In the genomic region with DNA sequence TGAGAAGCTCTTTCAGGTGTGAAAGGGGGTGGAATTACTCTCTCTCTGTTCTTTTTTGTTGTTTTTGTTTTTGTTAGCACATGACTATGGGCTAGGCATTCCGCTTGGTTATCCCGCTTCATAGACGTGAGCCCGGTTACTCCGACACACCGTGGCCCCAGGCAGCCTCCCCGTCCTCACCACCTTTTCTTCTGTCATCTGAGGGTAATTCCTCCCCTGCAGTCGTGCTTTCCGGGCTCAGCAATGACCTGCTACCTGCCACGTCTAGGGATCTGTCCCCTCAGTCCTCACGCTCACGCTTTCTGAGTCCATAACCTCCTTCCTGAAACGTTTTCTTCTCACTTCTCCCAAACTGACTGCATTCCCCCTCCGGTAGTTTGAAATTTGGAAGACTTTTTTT, we compare ENCODE assay signal across 1 cellular context.
TF ChIP-seq lines count a peak whose summit lies in the region.

No MANE protein-coding gene starts in this region.

TF ChIP-seq in K562, 482 proteins besides CTCF, POLR2A, EP300 and RAD21:
- TF ChIP-seq, protein P1, sequence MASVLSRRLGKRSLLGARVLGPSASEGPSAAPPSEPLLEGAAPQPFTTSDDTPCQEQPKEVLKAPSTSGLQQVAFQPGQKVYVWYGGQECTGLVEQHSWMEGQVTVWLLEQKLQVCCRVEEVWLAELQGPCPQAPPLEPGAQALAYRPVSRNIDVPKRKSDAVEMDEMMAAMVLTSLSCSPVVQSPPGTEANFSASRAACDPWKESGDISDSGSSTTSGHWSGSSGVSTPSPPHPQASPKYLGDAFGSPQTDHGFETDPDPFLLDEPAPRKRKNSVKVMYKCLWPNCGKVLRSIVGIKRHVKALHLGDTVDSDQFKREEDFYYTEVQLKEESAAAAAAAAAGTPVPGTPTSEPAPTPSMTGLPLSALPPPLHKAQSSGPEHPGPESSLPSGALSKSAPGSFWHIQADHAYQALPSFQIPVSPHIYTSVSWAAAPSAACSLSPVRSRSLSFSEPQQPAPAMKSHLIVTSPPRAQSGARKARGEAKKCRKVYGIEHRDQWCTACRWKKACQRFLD (CRISPR knock-in tag; IDR thresholded peaks at IDR 0.05), result 0 out of 2 replicates have a peak, but pooled peaks have one; percentile 4
- TF ChIP-seq PHB2 (IDR thresholded peaks at IDR 0.05; ENCODE audit: low read depth) (no peak), NCOA6 (IDR thresholded peaks at IDR 0.05) (peak; percentile 37; the same call in 1 of the 2 replicates), SRSF3 (IDR thresholded peaks at IDR 0.05; ENCODE audit: insufficient read depth, low read length) (no peak)
